In the genomic region with DNA sequence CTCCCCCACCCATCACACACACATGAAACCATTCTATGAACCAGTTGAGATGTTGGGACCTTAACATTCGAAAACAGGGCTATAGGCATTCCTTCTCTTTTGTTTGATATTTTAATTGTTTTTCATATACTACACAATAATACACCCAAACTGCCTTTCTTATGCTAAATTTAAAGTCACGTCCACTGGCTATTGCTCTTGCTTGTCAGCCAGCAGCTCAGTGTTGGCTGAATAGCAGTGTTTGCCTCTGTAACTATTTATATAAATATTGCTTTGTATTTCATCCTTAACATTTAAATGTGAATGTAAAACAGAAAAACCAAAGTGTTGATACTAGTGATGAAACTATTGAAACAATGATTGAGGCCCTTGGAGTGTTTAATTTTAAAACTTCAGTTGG, we compare ENCODE assay signal across 1 cellular context.
TF ChIP-seq lines count a peak whose summit lies in the region.

No MANE protein-coding gene starts in this region.

TF ChIP-seq in GM23338, 12 proteins besides CTCF, POLR2A, EP300 and RAD21 (continued from another document):
- TF ChIP-seq POLR2AphosphoS5 (IDR thresholded peaks at IDR 0.05; ENCODE audit: low read depth) (no peak), NANOG (IDR thresholded peaks at IDR 0.05; ENCODE audit: borderline replicate concordance) (no peak)
- TF ChIP-seq, protein P1, sequence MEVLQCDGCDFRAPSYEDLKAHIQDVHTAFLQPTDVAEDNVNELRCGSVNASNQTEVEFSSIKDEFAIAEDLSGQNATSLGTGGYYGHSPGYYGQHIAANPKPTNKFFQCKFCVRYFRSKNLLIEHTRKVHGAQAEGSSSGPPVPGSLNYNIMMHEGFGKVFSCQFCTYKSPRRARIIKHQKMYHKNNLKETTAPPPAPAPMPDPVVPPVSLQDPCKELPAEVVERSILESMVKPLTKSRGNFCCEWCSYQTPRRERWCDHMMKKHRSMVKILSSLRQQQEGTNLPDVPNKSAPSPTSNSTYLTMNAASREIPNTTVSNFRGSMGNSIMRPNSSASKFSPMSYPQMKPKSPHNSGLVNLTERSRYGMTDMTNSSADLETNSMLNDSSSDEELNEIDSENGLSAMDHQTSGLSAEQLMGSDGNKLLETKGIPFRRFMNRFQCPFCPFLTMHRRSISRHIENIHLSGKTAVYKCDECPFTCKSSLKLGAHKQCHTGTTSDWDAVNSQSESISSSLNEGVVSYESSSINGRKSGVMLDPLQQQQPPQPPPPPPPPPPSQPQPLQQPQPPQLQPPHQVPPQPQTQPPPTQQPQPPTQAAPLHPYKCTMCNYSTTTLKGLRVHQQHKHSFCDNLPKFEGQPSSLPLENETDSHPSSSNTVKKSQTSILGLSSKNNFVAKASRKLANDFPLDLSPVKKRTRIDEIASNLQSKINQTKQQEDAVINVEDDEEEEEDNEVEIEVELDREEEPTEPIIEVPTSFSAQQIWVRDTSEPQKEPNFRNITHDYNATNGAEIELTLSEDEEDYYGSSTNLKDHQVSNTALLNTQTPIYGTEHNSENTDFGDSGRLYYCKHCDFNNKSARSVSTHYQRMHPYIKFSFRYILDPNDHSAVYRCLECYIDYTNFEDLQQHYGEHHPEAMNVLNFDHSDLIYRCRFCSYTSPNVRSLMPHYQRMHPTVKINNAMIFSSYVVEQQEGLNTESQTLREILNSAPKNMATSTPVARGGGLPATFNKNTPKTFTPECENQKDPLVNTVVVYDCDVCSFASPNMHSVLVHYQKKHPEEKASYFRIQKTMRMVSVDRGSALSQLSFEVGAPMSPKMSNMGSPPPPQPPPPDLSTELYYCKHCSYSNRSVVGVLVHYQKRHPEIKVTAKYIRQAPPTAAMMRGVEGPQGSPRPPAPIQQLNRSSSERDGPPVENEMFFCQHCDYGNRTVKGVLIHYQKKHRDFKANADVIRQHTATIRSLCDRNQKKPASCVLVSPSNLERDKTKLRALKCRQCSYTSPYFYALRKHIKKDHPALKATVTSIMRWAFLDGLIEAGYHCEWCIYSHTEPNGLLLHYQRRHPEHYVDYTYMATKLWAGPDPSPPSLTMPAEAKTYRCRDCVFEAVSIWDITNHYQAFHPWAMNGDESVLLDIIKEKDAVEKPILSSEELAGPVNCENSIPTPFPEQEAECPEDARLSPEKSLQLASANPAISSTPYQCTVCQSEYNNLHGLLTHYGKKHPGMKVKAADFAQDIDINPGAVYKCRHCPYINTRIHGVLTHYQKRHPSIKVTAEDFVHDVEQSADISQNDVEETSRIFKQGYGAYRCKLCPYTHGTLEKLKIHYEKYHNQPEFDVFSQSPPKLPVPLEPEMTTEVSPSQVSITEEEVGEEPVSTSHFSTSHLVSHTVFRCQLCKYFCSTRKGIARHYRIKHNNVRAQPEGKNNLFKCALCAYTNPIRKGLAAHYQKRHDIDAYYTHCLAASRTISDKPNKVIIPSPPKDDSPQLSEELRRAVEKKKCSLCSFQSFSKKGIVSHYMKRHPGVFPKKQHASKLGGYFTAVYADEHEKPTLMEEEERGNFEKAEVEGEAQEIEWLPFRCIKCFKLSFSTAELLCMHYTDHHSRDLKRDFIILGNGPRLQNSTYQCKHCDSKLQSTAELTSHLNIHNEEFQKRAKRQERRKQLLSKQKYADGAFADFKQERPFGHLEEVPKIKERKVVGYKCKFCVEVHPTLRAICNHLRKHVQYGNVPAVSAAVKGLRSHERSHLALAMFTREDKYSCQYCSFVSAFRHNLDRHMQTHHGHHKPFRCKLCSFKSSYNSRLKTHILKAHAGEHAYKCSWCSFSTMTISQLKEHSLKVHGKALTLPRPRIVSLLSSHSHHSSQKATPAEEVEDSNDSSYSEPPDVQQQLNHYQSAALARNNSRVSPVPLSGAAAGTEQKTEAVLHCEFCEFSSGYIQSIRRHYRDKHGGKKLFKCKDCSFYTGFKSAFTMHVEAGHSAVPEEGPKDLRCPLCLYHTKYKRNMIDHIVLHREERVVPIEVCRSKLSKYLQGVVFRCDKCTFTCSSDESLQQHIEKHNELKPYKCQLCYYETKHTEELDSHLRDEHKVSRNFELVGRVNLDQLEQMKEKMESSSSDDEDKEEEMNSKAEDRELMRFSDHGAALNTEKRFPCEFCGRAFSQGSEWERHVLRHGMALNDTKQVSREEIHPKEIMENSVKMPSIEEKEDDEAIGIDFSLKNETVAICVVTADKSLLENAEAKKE (CRISPR knock-in tag; IDR thresholded peaks at IDR 0.05): no peak
